Comparison of ENCODE assay signal across 8 cellular contexts in the genomic region with DNA sequence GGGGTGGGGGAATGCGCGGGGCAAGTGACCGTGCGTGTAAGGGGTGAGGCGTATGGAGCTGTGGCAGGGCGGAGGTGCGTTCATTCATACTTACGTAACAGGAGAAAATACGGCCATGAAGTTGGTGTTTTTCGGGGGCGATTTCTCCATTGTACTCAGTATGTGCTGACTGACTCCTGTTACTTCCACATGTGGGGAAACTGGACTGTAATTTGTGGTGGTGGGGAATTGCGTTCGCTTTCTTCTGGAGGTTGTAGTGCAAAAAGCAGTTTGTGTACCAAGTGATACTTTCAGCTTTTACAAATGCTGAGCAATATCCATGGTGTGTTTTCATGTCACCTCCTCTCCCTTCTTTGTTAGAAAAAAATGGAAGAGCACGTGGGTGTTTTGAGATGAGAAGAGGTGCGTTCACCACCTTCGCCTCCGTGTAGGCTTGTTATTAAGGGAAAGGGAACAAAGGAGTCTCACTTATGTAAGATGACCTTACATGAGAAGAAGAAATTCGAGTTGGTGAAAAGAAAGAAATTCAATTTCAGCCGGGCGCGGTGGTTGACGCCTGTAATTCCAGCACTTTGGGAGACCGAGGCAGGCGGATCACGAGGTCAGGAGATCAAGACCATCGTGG.
A peak's percentile ranks its signal among the peaks of the same experiment; 100 is the strongest.
DNase-seq lines count a peak whose midpoint lies in the region; ATAC-seq and TF ChIP-seq lines count a peak whose summit lies in the region.
"Not testable (repeated sequence)": the region's sequence is repeated elsewhere in the genome, so short reads cannot be mapped to it uniquely, and the experiment has no call there.

No MANE protein-coding gene starts in this region.

- not testable (repeated sequence) for H3K9me3 ChIP-seq in HUES64 (ENCODE audit: insufficient read depth, low read depth, low read length); tibial artery

- WGBS in HUES64, result 21% methylated on average over 18 of the region's 26 CpGs

- peak; percentile 26 for DNase-seq in GM10266 (ENCODE audit: extremely low spot score)
- peak in 36 of 58 donors; percentile 0 to 62 (median 28) for DNase-seq in anterior cingulate cortex (lab: John Stamatoyannopoulos, UW)
- peak in 1 of 2 experiments; percentile 87 for DNase-seq in erythroblast (lab: John Stamatoyannopoulos, UW)
- peak; percentile 87 for DNase-seq in iris pigment epithelial cell (ENCODE audit: low read depth)
- not testable (repeated sequence) for DNase-seq in omental fat pad (ENCODE audit: low spot score); tibial artery

- H3K4me1 ChIP-seq in HUES64 (ENCODE audit: insufficient read depth, low read length); tibial artery: not testable (repeated sequence)

- not testable (repeated sequence) for H3K27me3 ChIP-seq in HUES64 (ENCODE audit: insufficient read depth, low read length); tibial artery

- H3K4me3 ChIP-seq in HUES64 (ENCODE audit: low read length), result not testable (repeated sequence)
- peak overlapping the region; percentile 37 to 40 for H3K4me3 ChIP-seq in tibial artery

- ATAC-seq in SK-N-SH treated with all-trans-retinoic acid at 6 μM for 48 hours (peak; percentile 98), omental fat pad (ENCODE audit: low FRiP score) (peak; percentile 73)

- H3K9ac ChIP-seq in HUES64 (ENCODE audit: low read depth, low read length), result peak overlapping the region; percentile 26; the same call in 1 of the 2 replicates

- not testable (repeated sequence) for H3K27ac ChIP-seq in HUES64 (ENCODE audit: low read depth, low read length)
- peak overlapping the region; percentile 68 to 76 for H3K27ac ChIP-seq in tibial artery

- not testable (repeated sequence) for TF ChIP-seq CTCF in GM10266 (IDR thresholded peaks at IDR 0.05; ENCODE audit: control insufficient read depth, insufficient read depth, low read depth, missing control alignments); omental fat pad (IDR thresholded peaks at IDR 0.05); tibial artery (IDR thresholded peaks at IDR 0.05)

- intact Hi-C loops in tibial artery (cut with DNase I; ENCODE audit: low total_unique reads), result not testable (repeated sequence)

- TF ChIP-seq POLR2A in erythroblast (IDR thresholded peaks at IDR 0.05; ENCODE audit: low read length), result peak; percentile 85

- H3K36me3 ChIP-seq in HUES64 (ENCODE audit: insufficient read depth, low read length); tibial artery: not testable (repeated sequence)

TF ChIP-seq in SK-N-SH treated with all-trans-retinoic acid at 6 μM for 48 hours, 23 proteins besides CTCF, POLR2A, EP300 and RAD21:
- TF ChIP-seq CSDC2 (CRISPR knock-in tag; IDR thresholded peaks at IDR 0.05) (0 out of 2 replicates have a peak, but pooled peaks have one; percentile 67), ZC3H10 (CRISPR knock-in tag; IDR thresholded peaks at IDR 0.05) (peak; percentile 99), ZNF565 (CRISPR knock-in tag; conservative IDR thresholded peaks at IDR 0.05; ENCODE audit: low read depth) (peak; percentile 87; the same call in 1 of the 2 replicates), CREB5 (CRISPR knock-in tag; IDR thresholded peaks at IDR 0.05; ENCODE audit: low read depth) (peak; percentile 93), RARB (CRISPR knock-in tag; IDR thresholded peaks at IDR 0.05) (peak; percentile 100), ZNF70 (CRISPR knock-in tag; IDR thresholded peaks at IDR 0.05) (peak; percentile 80), ZNF8 (CRISPR knock-in tag; IDR thresholded peaks at IDR 0.05) (peak; percentile 51; the same call in 1 of the 2 replicates), TCF4 (CRISPR knock-in tag; IDR thresholded peaks at IDR 0.05; ENCODE audit: borderline replicate concordance) (peak; percentile 36; the same call in 1 of the 2 replicates), ESRRG (CRISPR knock-in tag; IDR thresholded peaks at IDR 0.05) (peak; percentile 99), TOX (CRISPR knock-in tag; IDR thresholded peaks at IDR 0.05; ENCODE audit: borderline replicate concordance) (peak; percentile 100), GLIS3 (CRISPR knock-in tag; IDR thresholded peaks at IDR 0.05) (peak; percentile 100), ZFP30 (CRISPR knock-in tag; IDR thresholded peaks at IDR 0.05) (peak; percentile 61), ARNTL (CRISPR knock-in tag; IDR thresholded peaks at IDR 0.05; ENCODE audit: borderline replicate concordance, low read depth) (peak; percentile 94)
- TF ChIP-seq, protein P1, sequence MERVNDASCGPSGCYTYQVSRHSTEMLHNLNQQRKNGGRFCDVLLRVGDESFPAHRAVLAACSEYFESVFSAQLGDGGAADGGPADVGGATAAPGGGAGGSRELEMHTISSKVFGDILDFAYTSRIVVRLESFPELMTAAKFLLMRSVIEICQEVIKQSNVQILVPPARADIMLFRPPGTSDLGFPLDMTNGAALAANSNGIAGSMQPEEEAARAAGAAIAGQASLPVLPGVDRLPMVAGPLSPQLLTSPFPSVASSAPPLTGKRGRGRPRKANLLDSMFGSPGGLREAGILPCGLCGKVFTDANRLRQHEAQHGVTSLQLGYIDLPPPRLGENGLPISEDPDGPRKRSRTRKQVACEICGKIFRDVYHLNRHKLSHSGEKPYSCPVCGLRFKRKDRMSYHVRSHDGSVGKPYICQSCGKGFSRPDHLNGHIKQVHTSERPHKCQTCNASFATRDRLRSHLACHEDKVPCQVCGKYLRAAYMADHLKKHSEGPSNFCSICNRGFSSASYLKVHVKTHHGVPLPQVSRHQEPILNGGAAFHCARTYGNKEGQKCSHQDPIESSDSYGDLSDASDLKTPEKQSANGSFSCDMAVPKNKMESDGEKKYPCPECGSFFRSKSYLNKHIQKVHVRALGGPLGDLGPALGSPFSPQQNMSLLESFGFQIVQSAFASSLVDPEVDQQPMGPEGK (CRISPR knock-in tag; IDR thresholded peaks at IDR 0.05; ENCODE audit: borderline replicate concordance), result peak; percentile 99
- TF ChIP-seq, protein P2, sequence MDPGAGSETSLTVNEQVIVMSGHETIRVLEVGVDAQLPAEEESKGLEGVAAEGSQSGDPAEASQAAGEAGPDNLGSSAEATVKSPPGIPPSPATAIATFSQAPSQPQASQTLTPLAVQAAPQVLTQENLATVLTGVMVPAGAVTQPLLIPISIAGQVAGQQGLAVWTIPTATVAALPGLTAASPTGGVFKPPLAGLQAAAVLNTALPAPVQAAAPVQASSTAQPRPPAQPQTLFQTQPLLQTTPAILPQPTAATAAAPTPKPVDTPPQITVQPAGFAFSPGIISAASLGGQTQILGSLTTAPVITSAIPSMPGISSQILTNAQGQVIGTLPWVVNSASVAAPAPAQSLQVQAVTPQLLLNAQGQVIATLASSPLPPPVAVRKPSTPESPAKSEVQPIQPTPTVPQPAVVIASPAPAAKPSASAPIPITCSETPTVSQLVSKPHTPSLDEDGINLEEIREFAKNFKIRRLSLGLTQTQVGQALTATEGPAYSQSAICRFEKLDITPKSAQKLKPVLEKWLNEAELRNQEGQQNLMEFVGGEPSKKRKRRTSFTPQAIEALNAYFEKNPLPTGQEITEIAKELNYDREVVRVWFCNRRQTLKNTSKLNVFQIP (CRISPR knock-in tag; IDR thresholded peaks at IDR 0.05; ENCODE audit: borderline replicate concordance, low read depth), result peak; percentile 99; the same call in 1 of the 2 replicates
- TF ChIP-seq, protein P3, sequence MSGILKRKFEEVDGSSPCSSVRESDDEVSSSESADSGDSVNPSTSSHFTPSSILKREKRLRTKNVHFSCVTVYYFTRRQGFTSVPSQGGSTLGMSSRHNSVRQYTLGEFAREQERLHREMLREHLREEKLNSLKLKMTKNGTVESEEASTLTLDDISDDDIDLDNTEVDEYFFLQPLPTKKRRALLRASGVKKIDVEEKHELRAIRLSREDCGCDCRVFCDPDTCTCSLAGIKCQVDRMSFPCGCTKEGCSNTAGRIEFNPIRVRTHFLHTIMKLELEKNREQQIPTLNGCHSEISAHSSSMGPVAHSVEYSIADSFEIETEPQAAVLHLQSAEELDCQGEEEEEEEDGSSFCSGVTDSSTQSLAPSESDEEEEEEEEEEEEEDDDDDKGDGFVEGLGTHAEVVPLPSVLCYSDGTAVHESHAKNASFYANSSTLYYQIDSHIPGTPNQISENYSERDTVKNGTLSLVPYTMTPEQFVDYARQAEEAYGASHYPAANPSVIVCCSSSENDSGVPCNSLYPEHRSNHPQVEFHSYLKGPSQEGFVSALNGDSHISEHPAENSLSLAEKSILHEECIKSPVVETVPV (CRISPR knock-in tag; IDR thresholded peaks at IDR 0.05), result peak; percentile 99
TF ChIP-seq in SK-N-SH treated with all-trans-retinoic acid at 6 μM for 48 hours: peak in this region for 16; not testable (repeated sequence) for 7.
